ENCODE assay signal across 1 cellular context in genomic region chr22:42257386-42257785, GRCh38.
TF ChIP-seq lines count a peak whose summit lies in the region.

No MANE protein-coding gene starts in this region.

TF ChIP-seq in HEK293, 187 proteins besides CTCF, POLR2A, EP300 and RAD21 (continued from another document):
- TF ChIP-seq, protein P1, sequence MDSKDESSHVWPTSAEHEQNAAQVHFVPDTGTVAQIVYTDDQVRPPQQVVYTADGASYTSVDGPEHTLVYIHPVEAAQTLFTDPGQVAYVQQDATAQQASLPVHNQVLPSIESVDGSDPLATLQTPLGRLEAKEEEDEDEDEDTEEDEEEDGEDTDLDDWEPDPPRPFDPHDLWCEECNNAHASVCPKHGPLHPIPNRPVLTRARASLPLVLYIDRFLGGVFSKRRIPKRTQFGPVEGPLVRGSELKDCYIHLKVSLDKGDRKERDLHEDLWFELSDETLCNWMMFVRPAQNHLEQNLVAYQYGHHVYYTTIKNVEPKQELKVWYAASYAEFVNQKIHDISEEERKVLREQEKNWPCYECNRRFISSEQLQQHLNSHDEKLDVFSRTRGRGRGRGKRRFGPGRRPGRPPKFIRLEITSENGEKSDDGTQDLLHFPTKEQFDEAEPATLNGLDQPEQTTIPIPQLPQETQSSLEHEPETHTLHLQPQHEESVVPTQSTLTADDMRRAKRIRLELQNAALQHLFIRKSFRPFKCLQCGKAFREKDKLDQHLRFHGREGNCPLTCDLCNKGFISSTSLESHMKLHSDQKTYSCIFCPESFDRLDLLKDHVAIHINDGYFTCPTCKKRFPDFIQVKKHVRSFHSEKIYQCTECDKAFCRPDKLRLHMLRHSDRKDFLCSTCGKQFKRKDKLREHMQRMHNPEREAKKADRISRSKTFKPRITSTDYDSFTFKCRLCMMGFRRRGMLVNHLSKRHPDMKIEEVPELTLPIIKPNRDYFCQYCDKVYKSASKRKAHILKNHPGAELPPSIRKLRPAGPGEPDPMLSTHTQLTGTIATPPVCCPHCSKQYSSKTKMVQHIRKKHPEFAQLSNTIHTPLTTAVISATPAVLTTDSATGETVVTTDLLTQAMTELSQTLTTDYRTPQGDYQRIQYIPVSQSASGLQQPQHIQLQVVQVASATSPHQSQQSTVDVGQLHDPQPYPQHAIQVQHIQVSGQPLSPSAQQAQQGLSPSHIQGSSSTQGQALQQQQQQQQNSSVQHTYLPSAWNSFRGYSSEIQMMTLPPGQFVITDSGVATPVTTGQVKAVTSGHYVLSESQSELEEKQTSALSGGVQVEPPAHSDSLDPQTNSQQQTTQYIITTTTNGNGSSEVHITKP (tag by site-specific recombination; IDR thresholded peaks at IDR 0.05) = 0 out of 2 replicates have a peak, but pooled peaks have one; percentile 10
